In the genomic region with DNA sequence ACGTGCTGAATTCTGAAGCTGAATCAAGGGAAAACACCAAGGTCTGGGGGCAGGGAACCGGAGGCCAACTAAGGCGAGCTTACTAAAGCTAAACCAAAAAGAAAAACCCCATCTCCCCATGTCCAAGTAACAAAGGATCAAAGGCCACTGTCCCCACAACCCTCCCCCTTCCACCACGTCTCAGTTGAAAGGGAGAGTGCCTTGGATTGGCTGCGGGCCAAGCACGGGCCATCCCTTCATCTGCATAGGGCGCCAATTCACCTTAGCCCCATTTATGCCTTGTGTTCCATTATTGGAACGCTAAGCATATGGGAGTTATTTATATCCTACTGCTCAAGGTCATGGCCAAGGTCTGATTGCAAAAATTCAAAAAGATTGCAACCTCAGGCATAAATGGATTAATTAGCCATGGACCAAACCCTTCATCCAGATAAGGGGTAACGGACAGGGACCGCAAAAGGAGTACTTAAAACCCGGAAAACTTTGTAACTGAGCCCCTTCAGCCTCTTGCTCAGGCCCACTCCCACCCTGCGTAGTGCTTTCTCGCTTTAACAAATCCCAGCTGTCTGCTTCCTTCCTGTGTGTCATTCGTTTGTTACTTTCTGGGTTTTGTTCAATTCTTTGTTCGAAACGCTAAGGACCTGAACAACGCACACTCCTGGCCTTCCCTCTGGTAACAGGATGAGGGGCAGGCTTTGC, we compare ENCODE assay signal across 8 cellular contexts. TPM values are rescaled to one million over a fixed set of nuclear protein-coding genes. Genes with fewer than 3 reads are reported as not detected.
A peak's percentile ranks its signal among the peaks of the same experiment; 100 is the strongest.
DNase-seq lines count a peak whose midpoint lies in the region; ATAC-seq and TF ChIP-seq lines count a peak whose summit lies in the region.

No MANE protein-coding gene starts in this region.

- H3K4me1 Mint-ChIP-seq in activated naive CD4-positive, alpha-beta T cell treated with anti-CD3 and anti-CD28 coated beads, Interleukin-2, amount 10 ng/mL, durations not matched to agents 7 days and 5 days, result peaks cover 47% of the 10 kb centered on the region

- H3K9me3 ChIP-seq in heart right ventricle, result no peaks in the 10 kb centered on the region

- H3K27me3 Mint-ChIP-seq in activated naive CD4-positive, alpha-beta T cell treated with anti-CD3 and anti-CD28 coated beads, Interleukin-2, amount 10 ng/mL, durations not matched to agents 7 days and 5 days, result no peaks in the 10 kb centered on the region

- H3K4me3 Mint-ChIP-seq in activated naive CD4-positive, alpha-beta T cell treated with anti-CD3 and anti-CD28 coated beads, Interleukin-2, amount 10 ng/mL, durations not matched to agents 7 days and 5 days, result peak overlapping the region; percentile 94

- peak; percentile 1 to 39 (median 27) for ATAC-seq in heart right ventricle
- ATAC-seq in sciatic nerve, result peak; percentile 34
- no peak for ATAC-seq in GM19455 (IDR thresholded peaks at IDR 0.05; ENCODE audit: unreplicated experiment)

- intact Hi-C loops in heart right ventricle (cut with DNase I) (loop anchor here in 1 of 10 donors (5.0 kb wide), 1 partner anchor 41 kb away; no protein-coding TSS in a partner anchor), sciatic nerve (cut with DNase I) (no loop called here)

- H3K27ac ChIP-seq in heart right ventricle, result peak overlapping the region in 9 of 10 donors; percentile 71 to 96 (median 87)

- WGBS in heart right ventricle, 2 donors, result 13 to 18% methylated on average over 17 of the region's 17 CpGs

- H3K36me3 Mint-ChIP-seq in activated naive CD4-positive, alpha-beta T cell treated with anti-CD3 and anti-CD28 coated beads, Interleukin-2, amount 10 ng/mL, durations not matched to agents 7 days and 5 days, result peaks cover 20% of the 10 kb centered on the region

- CTCF ChIA-PET in activated naive CD4-positive, alpha-beta T cell treated with anti-CD3 and anti-CD28 coated beads, Interleukin-2, amount 10 ng/mL, durations not matched to agents 7 days and 5 days (lab: Charles Lee), result interaction anchor here (0.7 to 5.4 kb wide), 13 partner anchors 11 to 335 kb away, joined by 3 to 74 read pairs (median 4); no protein-coding TSS in a partner anchor

- H3K4me3 ChIP-seq in heart right ventricle, result peak overlapping the region; percentile 31 to 99 (median 90)

- H3K4me1 ChIP-seq in heart right ventricle, result peaks cover 4 to 64% (median 41%) of the 10 kb centered on the region in 9 donors

- TF ChIP-seq CTCF in heart right ventricle (IDR thresholded peaks at IDR 0.05), result no peak

- no peaks in the 10 kb centered on the region for H3K9me3 Mint-ChIP-seq in activated naive CD4-positive, alpha-beta T cell treated with anti-CD3 and anti-CD28 coated beads, Interleukin-2, amount 10 ng/mL, durations not matched to agents 7 days and 5 days

- no peaks in the 10 kb centered on the region for H3K27me3 ChIP-seq in heart right ventricle

- peaks cover 0 to 30% (median 11%) of the 10 kb centered on the region in 9 donors for H3K36me3 ChIP-seq in heart right ventricle

- peak overlapping the region; percentile 97 for H3K27ac Mint-ChIP-seq in activated naive CD4-positive, alpha-beta T cell treated with anti-CD3 and anti-CD28 coated beads, Interleukin-2, amount 10 ng/mL, durations not matched to agents 7 days and 5 days

- DNase-seq in activated effector memory CD4-positive, alpha-beta T cell treated with anti-CD3 and anti-CD28 coated beads, Interleukin-2, amount 50 U/mL, for 16 hours, result peak; percentile 80
- no peak for DNase-seq in activated effector memory CD4-positive, alpha-beta T cell treated with Interleukin-2 at 50 U/mL for 16 hours
- DNase-seq in NCI-H2171 treated with DMSO at 0.1 percent for 48 hours (lab: John Stamatoyannopoulos, UW), result peak; percentile 60
- peak; percentile 70 for DNase-seq in activated naive CD4-positive, alpha-beta T cell treated with anti-CD3 and anti-CD28 coated beads, Interleukin-2, amount 10 ng/mL, durations not matched to agents 7 days and 5 days
- DNase-seq in heart right ventricle, result peak; percentile 52 to 62
- peak; percentile 82 for DNase-seq in sciatic nerve (ENCODE audit: low spot score)
- DNase-seq in HPDE6-E6E7 (ENCODE audit: extremely low spot score), result no peak

RNA-seq across cellular contexts. Expression of gene ATP6V0D1, which starts 0.8 kb away (rescaled TPM):
- total RNA-seq in heart right ventricle (10 to 100 TPM; 57.4 to 84.7 (median 67.5) TPM), sciatic nerve (46.4 TPM)
- polyA plus RNA-seq in heart right ventricle, result 10 to 100 TPM; 12.8 to 73.3 TPM

RNA-seq across cellular contexts. Expression of gene AGRP, which starts 1.6 kb away (rescaled TPM):
- total RNA-seq in heart right ventricle (not detected), sciatic nerve (not detected)
- under 1 TPM in 1 of 2 donors, not detected in 1; 0.10 TPM for polyA plus RNA-seq in heart right ventricle

RNA-seq across cellular contexts. Expression of gene RIPOR1, which starts 46.9 kb away (rescaled TPM):
- total RNA-seq in heart right ventricle, result 10 to 100 TPM; 45.9 to 86.1 (median 73.8) TPM
- 10 to 100 TPM; 40.0 to 66.9 TPM for polyA plus RNA-seq in heart right ventricle
- total RNA-seq in sciatic nerve, result 116 TPM

RNA-seq across cellular contexts. Expression of gene HSD11B2, which starts 50.8 kb away (rescaled TPM):
- 1 to 10 TPM in 1 of 10 donors, under 1 TPM in 8, not detected in 1; 0.16 to 1.4 (median 0.57) TPM for total RNA-seq in heart right ventricle
- polyA plus RNA-seq in heart right ventricle, result under 1 TPM; 0.41 to 0.51 TPM
- 0.53 TPM for total RNA-seq in sciatic nerve

Comparison
In these comparisons a context has a peak if more than half of its experiments do, and no peak if none do; other contexts are left out.
1. DNase-seq: peak in activated effector memory CD4-positive, alpha-beta T cell treated with anti-CD3 and anti-CD28 coated beads, Interleukin-2, amount 50 U/mL, for 16 hours (single experiment), NCI-H2171 treated with DMSO at 0.1 percent for 48 hours (single experiment), activated naive CD4-positive, alpha-beta T cell treated with anti-CD3 and anti-CD28 coated beads, Interleukin-2, amount 10 ng/mL, durations not matched to agents 7 days and 5 days (single experiment), heart right ventricle (2 of 2) and sciatic nerve (single experiment); none in activated effector memory CD4-positive, alpha-beta T cell treated with Interleukin-2 at 50 U/mL for 16 hours (single experiment) and HPDE6-E6E7 (single experiment).